In genomic region chr5:163460562-163461176, GRCh38 we compare ENCODE assay signal across 1 cellular context.
TF ChIP-seq lines count a peak whose summit lies in the region.

HMMR (plus strand) TSS chr5:163460632; CDS start chr5:163460693, 61 bp downstream.

TF ChIP-seq in K562, 482 proteins besides CTCF, POLR2A, EP300 and RAD21 (continued from another document):
- no peak for TF ChIP-seq REST (CRISPR knock-in tag; IDR thresholded peaks at IDR 0.05; ENCODE audit: low read depth)
- TF ChIP-seq LCOR (CRISPR knock-in tag; IDR thresholded peaks at IDR 0.05), result peak; percentile 76
- TF ChIP-seq CREM (IDR thresholded peaks at IDR 0.05; ENCODE audit: low read depth), result no peak
- no peak for TF ChIP-seq ETV1 (tag; conservative IDR thresholded peaks at IDR 0.05; ENCODE audit: low read depth)
- TF ChIP-seq NFIC (IDR thresholded peaks at IDR 0.05), result peak; percentile 29; the same call in 1 of the 2 replicates
- peak; percentile 70 for TF ChIP-seq SP1 (CRISPR knock-in tag; IDR thresholded peaks at IDR 0.05)
- no peak for TF ChIP-seq NR2C1 (IDR thresholded peaks at IDR 0.05)
- TF ChIP-seq NR2C1 (tag; IDR thresholded peaks at IDR 0.05), result no peak
- TF ChIP-seq YY1 (IDR thresholded peaks at IDR 0.05; ENCODE audit: borderline replicate concordance in 1 of 3, control insufficient read depth in 1 of 3, extremely low read depth in 1 of 3, insufficient read depth in 3 of 3, insufficient read length in 1 of 3, insufficient replicate concordance in 2 of 3, low read depth in 1 of 3, low read length in 2 of 3), result peak in 2 of 3 experiments; percentile 17 to 34
- TF ChIP-seq MLLT1 (IDR thresholded peaks at IDR 0.05), result peak; percentile 80 to 88
